ENCODE assay signal across 8 cellular contexts in the genomic region with DNA sequence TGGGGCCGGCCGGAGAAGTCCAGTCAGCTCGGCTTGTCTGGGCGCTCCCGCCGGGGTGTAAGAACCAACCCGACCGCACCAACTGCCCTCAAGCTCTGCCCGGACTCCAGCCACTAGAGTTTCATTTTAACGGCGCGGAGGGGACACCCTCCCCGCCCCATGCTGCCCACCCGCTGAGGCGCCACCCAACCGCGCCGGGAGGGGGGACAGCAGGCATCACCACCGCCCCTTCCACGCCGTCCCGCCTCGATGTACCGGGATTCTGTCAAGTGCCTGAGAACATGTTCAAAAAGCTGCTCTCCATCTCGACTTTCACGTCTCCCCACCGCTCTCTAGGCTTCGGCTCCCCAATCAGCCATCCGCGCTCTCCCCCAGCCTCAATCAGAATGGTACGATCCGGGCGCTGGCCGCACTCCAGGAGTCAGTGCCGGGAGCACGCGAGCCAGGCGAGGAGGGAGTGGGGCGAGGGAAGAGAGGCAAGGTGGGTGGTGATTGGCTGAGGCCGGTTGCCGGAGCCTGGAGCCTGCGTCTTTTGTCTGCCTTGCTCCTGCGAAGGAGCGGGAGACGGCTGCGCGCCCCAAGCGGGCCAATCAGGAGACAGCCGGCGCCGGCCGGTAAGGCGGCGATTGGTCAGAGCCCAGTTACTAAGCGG. TPM values are rescaled to one million over a fixed set of nuclear protein-coding genes. Genes with fewer than 3 reads are reported as not detected.
DNase-seq lines count a peak whose midpoint lies in the region; ATAC-seq and TF ChIP-seq lines count a peak whose summit lies in the region.

Gene PIK3R3 (minus strand): TSS at position 101 of the 652 bp plus-strand sequence. CDS start 677 bp downstream, outside the sequence.

- peak within 1 kb of the TSS; percentile 93 for H3K4me2 ChIP-seq in smooth muscle cell

- H3K27me3 ChIP-seq in ACC112 (ENCODE audit: insufficient read depth, low read length) (no peaks in the 10 kb centered on the region), smooth muscle cell (ENCODE audit: low read depth) (no peaks in the 10 kb centered on the region)

- H3K4me1 ChIP-seq in ACC112 (ENCODE audit: control insufficient read depth, insufficient read depth, low read length, unreplicated experiment) (peaks cover 37% of the 10 kb centered on the region), smooth muscle cell (ENCODE audit: low read depth) (peaks cover 39% of the 10 kb centered on the region)

- H3K36me3 ChIP-seq in ACC112 (ENCODE audit: insufficient read depth, low read length) (no peaks in the 10 kb centered on the region), smooth muscle cell (ENCODE audit: low read depth) (no peaks in the 10 kb centered on the region)

- peak within 1 kb of the TSS; percentile 98 for H3K9ac ChIP-seq in smooth muscle cell (ENCODE audit: low read depth)

- H3F3A ChIP-seq in smooth muscle cell (ENCODE audit: low read depth), result peaks cover 5% of the 10 kb centered on the region

- DNase-seq in NCI-H2196 (lab: John Stamatoyannopoulos, UW; ENCODE audit: unreplicated experiment), result peak; percentile 98
- DNase-seq in WTC11 (ENCODE audit: low spot score), result peak; percentile 98
- peak; percentile 57 to 100 (median 97) for DNase-seq in caudate nucleus (lab: John Stamatoyannopoulos, UW)
- peak; percentile 100 for DNase-seq in iPS-NIHi7 (ENCODE audit: extremely low spot score)
- DNase-seq in smooth muscle cell (lab: John Stamatoyannopoulos, UW; ENCODE audit: unreplicated experiment), result peak; percentile 99

- peak within 1 kb of the TSS; percentile 57 for H2AFZ ChIP-seq in ACC112 (ENCODE audit: low read length, unreplicated experiment)
- peak within 1 kb of the TSS; percentile 92 for H2AFZ ChIP-seq in smooth muscle cell (ENCODE audit: low read depth)

- peak within 1 kb of the TSS; percentile 96 for H3K4me3 ChIP-seq in ACC112 (ENCODE audit: low read depth, low read length)
- H3K4me3 ChIP-seq in smooth muscle cell, result peak within 1 kb of the TSS; percentile 86

- no peaks in the 10 kb centered on the region for H3K36me3 Mint-ChIP-seq in WTC11

- ATAC-seq in GM18868 (IDR thresholded peaks at IDR 0.05; ENCODE audit: unreplicated experiment) (peak; percentile 86), HG03108 (IDR thresholded peaks at IDR 0.05; ENCODE audit: unreplicated experiment) (peak; percentile 85), WTC11 (peak; percentile 96)

- peak within 1 kb of the TSS; percentile 90 for H3K4me3 Mint-ChIP-seq in WTC11

- peaks cover 36% of the 10 kb centered on the region for H3K27me3 Mint-ChIP-seq in WTC11 (ENCODE audit: low read depth)

- CTCF ChIA-PET in WTC11 (lab: Charles Lee), result interaction anchor here (1.1 to 1.4 kb wide), 3 partner anchors 89 to 112 kb away, joined by 3 to 7 read pairs (median 5); no protein-coding TSS in a partner anchor

- H4K20me1 ChIP-seq in smooth muscle cell (ENCODE audit: low read depth), result no peaks in the 10 kb centered on the region

- H3K27ac Mint-ChIP-seq in WTC11, result peak within 1 kb of the TSS; percentile 100

- under 1% methylated on average over 55 of the region's 55 CpGs for WGBS in smooth muscle cell (ENCODE audit: low lambda C conversion rate)

- peaks cover 30% of the 10 kb centered on the region for H3K79me2 ChIP-seq in ACC112 (ENCODE audit: control insufficient read depth, insufficient read depth, low read length, unreplicated experiment)
- peaks cover 35% of the 10 kb centered on the region for H3K79me2 ChIP-seq in smooth muscle cell (ENCODE audit: low read depth)

- no peaks in the 10 kb centered on the region for H3K9me3 Mint-ChIP-seq in WTC11

- TF ChIP-seq CTCF in WTC11 (IDR thresholded peaks at IDR 0.05) (no peak), smooth muscle cell (IDR thresholded peaks at IDR 0.05; ENCODE audit: borderline replicate concordance, insufficient read depth, poor library complexity, severe bottlenecking) (no peak)

- H3K27ac ChIP-seq in ACC112 (ENCODE audit: low read depth, low read length) (peak within 1 kb of the TSS; percentile 94), caudate nucleus (ENCODE audit: low read depth, low read length) (peak within 1 kb of the TSS; percentile 100), smooth muscle cell (ENCODE audit: low read depth) (peak within 1 kb of the TSS; percentile 99)

- POLR2A ChIA-PET in WTC11 (lab: Charles Lee), result interaction anchor here (0.6 to 1.5 kb wide), 3 partner anchors 14 to 87 kb away, joined by 3 to 7 read pairs (median 5); no protein-coding TSS in a partner anchor

- H3K4me1 Mint-ChIP-seq in WTC11, result peaks cover 27% of the 10 kb centered on the region

- no peaks in the 10 kb centered on the region for H3K9me3 ChIP-seq in smooth muscle cell (replicated peaks; ENCODE audit: low read depth)

TF ChIP-seq in WTC11, 78 proteins besides CTCF, POLR2A, EP300 and RAD21 (continues in another document):
- peak; percentile 74 for TF ChIP-seq CREB1 (CRISPR knock-in tag; IDR thresholded peaks at IDR 0.05)
- peak; percentile 89; the same call in 1 of the 2 replicates for TF ChIP-seq NR1H2 (CRISPR knock-in tag; IDR thresholded peaks at IDR 0.05)
- TF ChIP-seq ZNF671 (CRISPR knock-in tag; IDR thresholded peaks at IDR 0.05), result no peak
- TF ChIP-seq GTF2I (CRISPR knock-in tag; conservative IDR thresholded peaks at IDR 0.05), result no peak
- TF ChIP-seq, protein P1, sequence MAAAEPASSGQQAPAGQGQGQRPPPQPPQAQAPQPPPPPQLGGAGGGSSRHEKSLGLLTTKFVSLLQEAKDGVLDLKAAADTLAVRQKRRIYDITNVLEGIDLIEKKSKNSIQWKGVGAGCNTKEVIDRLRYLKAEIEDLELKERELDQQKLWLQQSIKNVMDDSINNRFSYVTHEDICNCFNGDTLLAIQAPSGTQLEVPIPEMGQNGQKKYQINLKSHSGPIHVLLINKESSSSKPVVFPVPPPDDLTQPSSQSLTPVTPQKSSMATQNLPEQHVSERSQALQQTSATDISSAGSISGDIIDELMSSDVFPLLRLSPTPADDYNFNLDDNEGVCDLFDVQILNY (CRISPR knock-in tag; IDR thresholded peaks at IDR 0.05), result peak; percentile 97
- peak; percentile 84 for TF ChIP-seq NFYB (CRISPR knock-in tag; conservative IDR thresholded peaks at IDR 0.05; ENCODE audit: low read depth)
- TF ChIP-seq GRHL2 (CRISPR knock-in tag; IDR thresholded peaks at IDR 0.05; ENCODE audit: insufficient replicate concordance, severe bottlenecking), result no peak
- no peak for TF ChIP-seq IRF1 (CRISPR knock-in tag; IDR thresholded peaks at IDR 0.05)
- TF ChIP-seq RELA (CRISPR knock-in tag; IDR thresholded peaks at IDR 0.05; ENCODE audit: borderline replicate concordance), result no peak; the same call in 1 of the 2 replicates
- TF ChIP-seq, protein P2, sequence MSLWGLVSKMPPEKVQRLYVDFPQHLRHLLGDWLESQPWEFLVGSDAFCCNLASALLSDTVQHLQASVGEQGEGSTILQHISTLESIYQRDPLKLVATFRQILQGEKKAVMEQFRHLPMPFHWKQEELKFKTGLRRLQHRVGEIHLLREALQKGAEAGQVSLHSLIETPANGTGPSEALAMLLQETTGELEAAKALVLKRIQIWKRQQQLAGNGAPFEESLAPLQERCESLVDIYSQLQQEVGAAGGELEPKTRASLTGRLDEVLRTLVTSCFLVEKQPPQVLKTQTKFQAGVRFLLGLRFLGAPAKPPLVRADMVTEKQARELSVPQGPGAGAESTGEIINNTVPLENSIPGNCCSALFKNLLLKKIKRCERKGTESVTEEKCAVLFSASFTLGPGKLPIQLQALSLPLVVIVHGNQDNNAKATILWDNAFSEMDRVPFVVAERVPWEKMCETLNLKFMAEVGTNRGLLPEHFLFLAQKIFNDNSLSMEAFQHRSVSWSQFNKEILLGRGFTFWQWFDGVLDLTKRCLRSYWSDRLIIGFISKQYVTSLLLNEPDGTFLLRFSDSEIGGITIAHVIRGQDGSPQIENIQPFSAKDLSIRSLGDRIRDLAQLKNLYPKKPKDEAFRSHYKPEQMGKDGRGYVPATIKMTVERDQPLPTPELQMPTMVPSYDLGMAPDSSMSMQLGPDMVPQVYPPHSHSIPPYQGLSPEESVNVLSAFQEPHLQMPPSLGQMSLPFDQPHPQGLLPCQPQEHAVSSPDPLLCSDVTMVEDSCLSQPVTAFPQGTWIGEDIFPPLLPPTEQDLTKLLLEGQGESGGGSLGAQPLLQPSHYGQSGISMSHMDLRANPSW (CRISPR knock-in tag; conservative IDR thresholded peaks at IDR 0.05; ENCODE audit: low read depth), result no peak
- TF ChIP-seq ZNF416 (CRISPR knock-in tag; IDR thresholded peaks at IDR 0.05), result peak; percentile 64; the same call in 1 of the 2 replicates
- TF ChIP-seq ZNF121 (CRISPR knock-in tag; IDR thresholded peaks at IDR 0.05), result 0 out of 2 replicates have a peak, but pooled peaks have one; percentile 2
- peak; percentile 44 for TF ChIP-seq E2F1 (CRISPR knock-in tag; IDR thresholded peaks at IDR 0.05)
- no peak; the same call in 1 of the 2 replicates for TF ChIP-seq HMGA2 (CRISPR knock-in tag; IDR thresholded peaks at IDR 0.05)
- TF ChIP-seq NR2C2 (CRISPR knock-in tag; IDR thresholded peaks at IDR 0.05), result no peak

RNA-seq across cellular contexts. Expression of gene PIK3R3, which starts in this region (rescaled TPM):
- total RNA-seq in WTC11 (2021), result 9.0 to 12.3 TPM (median 10.9 TPM) in 3 replicates
- total RNA-seq in smooth muscle cell, result 5.6 TPM in 2 replicates
- 3.7 and 5.3 TPM in 2 replicates for polyA plus RNA-seq in smooth muscle cell

Comparison
In these comparisons a context has a peak if more than half of its experiments do, and no peak if none do; other contexts are left out.
1. Peak in every context shown above with its lines: DNase-seq, ATAC-seq, H3K4me3 ChIP-seq and H3K27ac ChIP-seq.